9 cellular contexts compared by ENCODE assay signal in the genomic region with DNA sequence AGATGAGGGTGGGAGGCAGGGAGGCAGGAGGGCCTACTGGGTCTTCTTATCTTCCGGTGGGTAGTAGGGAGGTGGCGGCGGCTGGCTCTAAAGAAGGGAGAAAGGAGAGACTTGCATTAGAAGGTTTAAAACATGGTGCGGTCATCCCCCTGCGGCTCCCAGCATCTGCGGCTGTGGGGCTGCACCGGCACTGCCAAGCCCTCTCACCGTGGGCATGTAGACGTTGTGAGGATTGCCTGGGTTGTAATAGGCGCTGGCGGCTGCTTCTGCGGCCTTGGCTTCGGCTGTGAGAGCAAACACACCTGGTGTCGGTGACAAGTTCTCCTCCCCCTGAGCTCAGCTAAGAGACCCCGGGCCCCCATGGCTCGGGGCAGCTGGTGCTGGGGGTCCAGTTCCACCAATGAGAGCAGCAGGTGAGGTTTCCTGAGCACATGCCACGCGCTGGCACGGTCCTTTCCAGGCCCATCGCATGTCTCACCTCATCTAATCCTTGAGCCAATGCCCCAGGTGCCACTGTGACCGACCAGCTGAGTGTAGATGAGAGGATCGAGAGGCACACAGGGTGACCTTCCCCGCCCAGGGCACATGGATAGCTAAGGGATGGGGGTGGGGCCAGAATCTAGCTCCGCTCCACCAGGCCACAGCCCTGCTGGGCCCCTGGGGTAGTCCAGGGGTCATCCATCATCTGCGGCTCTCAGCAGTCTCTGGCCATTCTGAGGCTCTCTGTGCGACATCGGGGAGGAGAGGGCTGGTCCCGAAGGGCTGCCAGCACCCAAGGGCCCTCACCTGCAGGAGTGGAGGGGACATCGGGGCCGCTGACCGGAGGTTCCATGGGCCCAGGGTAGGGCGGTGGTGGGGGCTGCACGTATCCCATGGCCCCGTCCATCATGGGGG. TPM values are rescaled to one million over a fixed set of nuclear protein-coding genes. Genes with fewer than 3 reads are reported as not detected.
DNase-seq lines count a peak whose midpoint lies in the region; ATAC-seq and TF ChIP-seq lines count a peak whose summit lies in the region.
"Had no signal": no experiment of that assay in that cellular context is flagged by ENCODE, and none has a peak within 500 bp of the region (broad histone marks: within the 10 kb centered on the region; RNA-seq: fewer than 3 reads in every experiment).

No MANE protein-coding gene starts in this region.

- DNase-seq in esophagus muscularis mucosa (ENCODE audit: extremely low spot score) (no peak), spleen (peak; percentile 78), KBM-7 (no peak)
- DNase-seq: activated CD8-positive, alpha-beta memory T cell treated with anti-CD3 and anti-CD28 coated beads, Interleukin-2, amount 50 U/mL, for 48 hours; NCI-H146 had no signal

- peaks cover 29% of the 10 kb centered on the region for H3K79me2 ChIP-seq in Loucy (ENCODE audit: insufficient read depth, low read length)

- ATAC-seq in HG03108 (IDR thresholded peaks at IDR 0.05; ENCODE audit: unreplicated experiment) (no peak), HG03378 (IDR thresholded peaks at IDR 0.05; ENCODE audit: unreplicated experiment) (no peak)

- no peak overlapping the region for H3K4me3 ChIP-seq in Loucy (ENCODE audit: low read length, poor library complexity, severe bottlenecking)
- no peak overlapping the region for H3K4me3 ChIP-seq in esophagus muscularis mucosa
- peak overlapping the region in 7 of 8 donors; percentile 22 to 80 (median 36) for H3K4me3 ChIP-seq in spleen
- H3K4me3 ChIP-seq: Peyer's patch had no signal

- no peak for TF ChIP-seq POLR2A in esophagus muscularis mucosa (IDR thresholded peaks at IDR 0.05; ENCODE audit: low read depth)
- TF ChIP-seq POLR2A in spleen (IDR thresholded peaks at IDR 0.05): no peak

- no peak for TF ChIP-seq EP300 in esophagus muscularis mucosa (IDR thresholded peaks at IDR 0.05)

- peaks cover 33% of the 10 kb centered on the region for H3K4me1 ChIP-seq in Loucy (ENCODE audit: insufficient read depth, low read length, poor library complexity, severe bottlenecking)
- peaks cover 75 to 79% (median 76%) of the 10 kb centered on the region in 4 donors for H3K4me1 ChIP-seq in esophagus muscularis mucosa
- peaks cover 66 to 100% (median 95%) of the 10 kb centered on the region in 6 donors for H3K4me1 ChIP-seq in spleen

- WGBS in esophagus muscularis mucosa: 81% methylated on average over 19 of the region's 34 CpGs
- 79 to 88% (median 81%) methylated on average over 16 to 34 of the region's 34 CpGs for WGBS in spleen, 5 donors

- intact Hi-C loops in esophagus muscularis mucosa (cut with DNase I): loop anchor here (5.0 kb wide), 1 partner anchor 35 kb away; no protein-coding TSS in a partner anchor
- intact Hi-C loops in spleen (cut with DNase I; ENCODE audit: low total_unique reads): loop anchor here (5.0 kb wide), 1 partner anchor 70 kb away; a partner anchor contains a TSS

- no peak overlapping the region for H3K4me2 ChIP-seq in Loucy (ENCODE audit: low read depth, low read length, poor library complexity, severe bottlenecking)

- H3K36me3 ChIP-seq in Loucy (ENCODE audit: insufficient read depth, low read length): peaks cover 4% of the 10 kb centered on the region; the same call in 1 of the 2 replicates
- H3K36me3 ChIP-seq in esophagus muscularis mucosa: peaks cover 50 to 77% (median 62%) of the 10 kb centered on the region in 4 donors
- peaks cover 2 to 76% (median 66%) of the 10 kb centered on the region in 6 donors for H3K36me3 ChIP-seq in spleen

- no peaks in the 10 kb centered on the region for H3F3A ChIP-seq in Loucy (ENCODE audit: low read depth)

- H3K27me3 ChIP-seq in Loucy (ENCODE audit: insufficient read depth, low read length, poor library complexity, severe bottlenecking) (no peaks in the 10 kb centered on the region), esophagus muscularis mucosa (no peaks in the 10 kb centered on the region), spleen (replicated peaks in 1 of 7) (no peaks in the 10 kb centered on the region)
- H3K27me3 ChIP-seq: Peyer's patch had no signal

- in situ Hi-C loops in KBM-7 (cut with MboI; ENCODE audit: low pct_unique_long_range_greater_than_20kb, low sequenced_read_pairs): no loop called here

- H3K9ac ChIP-seq in Loucy (ENCODE audit: low read depth, low read length, poor library complexity, severe bottlenecking): peak overlapping the region; percentile 98

- peaks cover 14% of the 10 kb centered on the region for H4K20me1 ChIP-seq in Loucy (ENCODE audit: insufficient read depth, low read length, poor library complexity, severe bottlenecking)

- no peaks in the 10 kb centered on the region for H3K9me2 ChIP-seq in Loucy (replicated peaks; ENCODE audit: low read depth, low read length)

- no peak for TF ChIP-seq CTCF in Loucy (conservative IDR thresholded peaks at IDR 0.05; ENCODE audit: low read length)
- no peak for TF ChIP-seq CTCF in esophagus muscularis mucosa (IDR thresholded peaks at IDR 0.05)
- TF ChIP-seq CTCF in spleen (IDR thresholded peaks at IDR 0.05 in 8 of 11, conservative IDR thresholded peaks at IDR 0.05 in 3 of 11): no peak

- H3K27ac ChIP-seq in esophagus muscularis mucosa (replicated peaks in 1 of 4) (peak overlapping the region; percentile 71 to 73 (median 72)), spleen (peak overlapping the region; percentile 57 to 98 (median 96))

- no peak overlapping the region for H2AFZ ChIP-seq in Loucy (ENCODE audit: low read length)

- no peaks in the 10 kb centered on the region for H3K9me3 ChIP-seq in Loucy (ENCODE audit: insufficient read depth, low read depth, low read length)
- H3K9me3 ChIP-seq in esophagus muscularis mucosa: no peaks in the 10 kb centered on the region
- no peaks in the 10 kb centered on the region for H3K9me3 ChIP-seq in spleen
- H3K9me3 ChIP-seq: Peyer's patch had no signal

RNA-seq across cellular contexts. Expression of gene UNC13D, which starts 2.7 kb away (rescaled TPM):
- 1 to 10 TPM; 5.9 to 10.0 (median 9.0) TPM for total RNA-seq in esophagus muscularis mucosa
- 100 to 1,000 TPM in 6 of 7 donors, 10 to 100 TPM in 1; 87.1 to 187 (median 129) TPM for total RNA-seq in spleen
- 10 to 100 TPM; 36.4 to 86.1 (median 53.0) TPM for polyA plus RNA-seq in spleen

RNA-seq across cellular contexts. Expression of gene WBP2, which starts 8.2 kb away (rescaled TPM):
- 10 to 100 TPM; 48.2 to 95.8 (median 85.2) TPM for total RNA-seq in esophagus muscularis mucosa
- total RNA-seq in spleen: 100 to 1,000 TPM in 4 of 7 donors, 10 to 100 TPM in 3; 46.7 to 144 (median 125) TPM
- polyA plus RNA-seq in spleen: 100 to 1,000 TPM in 1 of 3 donors, 10 to 100 TPM in 2; 70.2 to 104 (median 74.1) TPM

RNA-seq across cellular contexts. Expression of gene TRIM47, which starts 31.4 kb away (rescaled TPM):
- 100 to 1,000 TPM in 1 of 4 donors, 10 to 100 TPM in 3; 67.8 to 147 (median 81.9) TPM for total RNA-seq in esophagus muscularis mucosa
- total RNA-seq in spleen: 10 to 100 TPM; 30.8 to 73.8 (median 38.5) TPM
- polyA plus RNA-seq in spleen: 10 to 100 TPM; 28.1 to 42.0 (median 28.4) TPM

RNA-seq across cellular contexts. Expression of gene TRIM65, which starts 49.8 kb away (rescaled TPM):
- 10 to 100 TPM; 13.3 to 36.4 (median 27.4) TPM for total RNA-seq in esophagus muscularis mucosa
- total RNA-seq in spleen: 10 to 100 TPM; 20.0 to 26.5 (median 23.5) TPM
- polyA plus RNA-seq in spleen: 10 to 100 TPM in 2 of 3 donors, 1 to 10 TPM in 1; 9.0 to 28.2 (median 11.6) TPM

RNA-seq across cellular contexts. Expression of gene MRPL38, which starts 57.7 kb away (rescaled TPM):
- total RNA-seq in esophagus muscularis mucosa (10 to 100 TPM; 32.5 to 61.7 (median 44.1) TPM), spleen (10 to 100 TPM; 40.1 to 90.6 (median 74.7) TPM)
- polyA plus RNA-seq in spleen: 10 to 100 TPM; 59.3 to 90.3 (median 80.8) TPM

Comparison
In these comparisons a context has a peak if more than half of its experiments do, and no peak if none do; other contexts are left out.
1. H3K4me3 ChIP-seq: peak in spleen (7 of 8); none in Loucy (single experiment) and esophagus muscularis mucosa (0 of 4).
2. RNA of gene UNC13D, which starts 2.7 kb away (total RNA-seq): 87.1 to 187 TPM in spleen; 5.9 to 10.0 TPM in esophagus muscularis mucosa; every median in the first group is over 4 times any median in the second.